ENCODE assay signal across 1 cellular context in the genomic region with DNA sequence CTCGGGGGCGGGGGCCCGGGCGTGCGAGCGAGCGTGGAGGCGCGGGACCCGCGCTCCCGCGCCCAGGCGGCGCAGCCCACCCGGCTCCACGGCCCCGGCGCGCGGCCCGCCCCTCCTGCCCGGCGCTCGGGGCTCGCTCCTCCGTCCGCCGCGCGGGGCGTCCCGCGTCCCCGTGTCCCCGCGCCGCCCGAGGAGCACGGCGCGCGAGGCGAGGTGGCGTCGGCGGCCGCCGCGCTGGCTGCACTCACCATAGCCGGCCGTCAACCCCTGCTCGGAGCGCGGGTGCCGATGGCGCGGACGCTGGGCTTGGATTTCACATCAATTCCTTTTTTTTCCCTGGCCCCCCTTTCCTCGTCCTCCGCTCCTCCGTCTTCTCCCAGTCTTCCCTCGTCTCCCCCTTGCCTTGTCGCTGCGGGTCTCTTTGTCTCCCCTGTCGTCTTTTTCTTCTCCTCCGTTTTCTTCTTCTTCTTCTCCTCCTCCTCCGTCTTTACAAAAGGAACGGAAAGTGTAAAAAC.
TF ChIP-seq lines count a peak whose summit lies in the region.

No MANE protein-coding gene starts in this region.

TF ChIP-seq in SK-N-SH, 30 proteins besides CTCF, POLR2A, EP300 and RAD21 (continued from another document):
- no peak for TF ChIP-seq JUND (IDR thresholded peaks at IDR 0.05)
- no peak for TF ChIP-seq POLR2AphosphoS5 (IDR thresholded peaks at IDR 0.05; ENCODE audit: low read depth, low read length)
- TF ChIP-seq PBX3 (IDR thresholded peaks at IDR 0.05), result no peak
